Comparison of ENCODE assay signal across 1 cellular context in the genomic region with DNA sequence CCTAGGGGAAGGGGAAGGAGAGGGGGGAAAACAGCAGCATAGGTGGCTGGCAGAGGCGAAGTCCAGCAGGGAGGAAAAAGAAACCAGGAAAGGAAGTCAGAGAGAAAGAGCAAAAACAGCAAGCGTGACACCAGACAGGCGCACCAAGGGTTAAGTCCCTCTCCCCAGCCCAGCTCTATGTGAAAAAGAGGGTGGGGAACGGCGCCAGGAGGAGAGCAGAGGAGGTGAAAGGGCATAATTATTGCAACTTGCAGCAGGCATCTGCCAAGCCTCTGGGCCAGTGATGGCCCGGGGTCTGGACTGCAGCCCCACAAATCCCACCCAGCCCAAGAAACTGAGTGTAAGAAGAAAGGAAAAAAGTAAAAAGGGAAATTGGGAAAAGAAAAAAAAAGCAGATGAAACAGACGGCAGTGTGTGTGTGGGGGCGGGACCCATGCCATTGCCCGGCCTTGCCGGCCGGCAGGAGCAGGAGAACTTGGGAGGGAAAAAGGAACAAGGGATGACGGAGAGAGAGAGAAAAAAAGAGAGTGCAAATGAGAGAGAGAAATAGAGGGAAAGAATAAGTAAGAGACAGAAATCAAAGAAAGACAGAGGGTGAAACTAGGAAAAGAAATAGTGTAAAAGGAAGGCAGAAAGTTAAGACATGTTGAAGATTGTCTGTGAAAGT.
TF ChIP-seq lines count a peak whose summit lies in the region.

No MANE protein-coding gene starts in this region.

TF ChIP-seq in H1, 55 proteins besides CTCF, POLR2A, EP300 and RAD21:
- TF ChIP-seq EZH2 (IDR thresholded peaks at IDR 0.05; ENCODE audit: low read depth, low read length, severe bottlenecking) = no peak
- peak; percentile 45 for TF ChIP-seq ASH2L (IDR thresholded peaks at IDR 0.05; ENCODE audit: low read length)
- TF ChIP-seq SP1 (IDR thresholded peaks at IDR 0.05; ENCODE audit: low read depth, low read length) = 0 out of 2 replicates have a peak, but pooled peaks have one; percentile 8
- TF ChIP-seq RBBP5 (IDR thresholded peaks at IDR 0.05; ENCODE audit: borderline replicate concordance, low read depth, low read length) = peak; percentile 37; the same call in 1 of the 2 replicates
- TF ChIP-seq SP4 (IDR thresholded peaks at IDR 0.05; ENCODE audit: low read length) = no peak
- TF ChIP-seq NRF1 (IDR thresholded peaks at IDR 0.05; ENCODE audit: low read depth, low read length) = no peak
